Comparison of ENCODE assay signal across 9 cellular contexts in the genomic region with DNA sequence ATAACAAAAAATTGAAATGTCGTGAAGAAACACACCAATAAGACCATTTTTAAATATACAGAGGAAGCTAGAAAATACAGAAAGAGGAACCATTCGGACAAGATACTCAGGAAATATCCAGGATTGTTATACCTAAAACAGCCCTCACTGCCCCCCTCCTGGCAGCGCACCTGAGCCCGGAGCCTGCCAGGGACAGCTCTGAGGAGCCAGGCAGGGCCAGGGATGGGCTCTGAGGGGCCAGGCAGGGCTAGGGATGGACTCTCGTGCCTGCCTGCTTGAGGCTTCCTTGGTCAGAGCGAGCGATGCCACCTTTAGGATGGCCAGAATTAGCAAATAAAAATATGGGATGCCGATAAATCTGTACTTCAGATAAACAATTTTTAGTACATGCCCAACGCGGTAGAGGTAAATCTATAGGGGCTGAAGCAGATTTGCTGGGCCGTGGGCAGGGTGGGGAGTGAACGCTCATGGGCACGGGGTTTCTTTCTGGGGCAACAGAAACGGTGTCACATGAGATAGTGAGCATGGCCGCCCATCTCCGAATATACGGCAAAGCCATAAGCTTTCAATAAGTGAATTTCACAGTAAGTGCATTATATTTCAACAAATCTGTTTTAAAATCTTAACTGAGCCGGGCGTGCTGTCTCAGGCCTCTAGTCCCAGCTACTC. TPM values are rescaled to one million over a fixed set of nuclear protein-coding genes. Genes with fewer than 3 reads are reported as not detected.
A peak's percentile ranks its signal among the peaks of the same experiment; 100 is the strongest.
DNase-seq lines count a peak whose midpoint lies in the region; ATAC-seq, FAIRE-seq and TF ChIP-seq lines count a peak whose summit lies in the region.
"Had no signal": no experiment of that assay in that cellular context is flagged by ENCODE, and none has a peak within 500 bp of the region (broad histone marks: within the 10 kb centered on the region; RNA-seq: fewer than 3 reads in every experiment).

No MANE protein-coding gene starts in this region.

- no peak for FAIRE-seq in keratinocyte (lab: Jason Lieb, UNC)

- H3K36me3 ChIP-seq in keratinocyte (ENCODE audit: control insufficient read depth in 2 of 2, extremely low read depth in 1 of 2, insufficient read depth in 2 of 2, low read length in 2 of 2) = no peaks in the 10 kb centered on the region
- no peaks in the 10 kb centered on the region for H3K36me3 ChIP-seq in thoracic aorta

- dilution Hi-C loops in keratinocyte (cut with MboI; ENCODE audit: extremely low pct_ligation_motif_present, low sequenced_read_pairs) = no loop called here

- peaks cover 21% of the 10 kb centered on the region for H3K4me1 ChIP-seq in keratinocyte (ENCODE audit: control insufficient read depth, extremely low read depth, insufficient read depth, low read length)
- H3K4me1 ChIP-seq in thoracic aorta (ENCODE audit: control insufficient read depth in 1 of 2, low read depth in 2 of 2) = peaks cover 4 to 24% of the 10 kb centered on the region in 2 donors

- intact Hi-C loops in activated CD4-positive, alpha-beta T cell treated with anti-CD3 and anti-CD28 coated beads, Interleukin-2, amount 10 ng/mL, durations not matched to agents 24 days and 14 days (cut with micrococcal nuclease) = loop anchor here (2.0 kb wide), 3 partner anchors 19 to 167 kb away; a partner anchor contains a TSS
- intact Hi-C loops in activated T-helper 2 cell treated with anti-CD3 and anti-CD28 coated beads, Interferon-gamma antibody, Interleukin-2, Interleukin-4, amounts not matched to agents 10 μg/mL and 5 μg/mL and 100 μg/mL, durations not matched to agents 14 hours and 24 hours and 36 hours (cut with micrococcal nuclease) = loop anchor here (1.0 kb wide), 1 partner anchor 18 kb away; a partner anchor contains a TSS

- H3K27me3 ChIP-seq in keratinocyte (ENCODE audit: control insufficient read depth, extremely low read depth, insufficient read depth, low read length) = no peaks in the 10 kb centered on the region
- no peaks in the 10 kb centered on the region for H3K27me3 ChIP-seq in thoracic aorta (replicated peaks; ENCODE audit: insufficient read depth)

- H3K9me1 ChIP-seq in keratinocyte (ENCODE audit: control insufficient read depth, extremely low read depth, insufficient read depth, low read length) = no peaks in the 10 kb centered on the region

- H3K4me3 ChIP-seq in keratinocyte (ENCODE audit: control insufficient read depth in 2 of 3, extremely low read depth in 1 of 3, insufficient read depth in 2 of 3, low read depth in 1 of 3, low read length in 3 of 3) (peak overlapping the region; percentile 58 to 71 (median 71)), thoracic aorta (peak overlapping the region; percentile 94)

- peak overlapping the region; percentile 87 for H3K4me3 Mint-ChIP-seq in activated CD4-positive, alpha-beta T cell treated with anti-CD3 and anti-CD28 coated beads, Interleukin-2, amount 10 ng/mL, durations not matched to agents 24 days and 14 days
- H3K4me3 Mint-ChIP-seq in activated T-helper 2 cell treated with anti-CD3 and anti-CD28 coated beads, Interferon-gamma antibody, Interleukin-2, Interleukin-4, amounts not matched to agents 10 μg/mL and 5 μg/mL and 100 μg/mL, durations not matched to agents 14 hours and 24 hours and 36 hours (ENCODE audit: low read depth) = peak overlapping the region; percentile 75

- H3K4me2 ChIP-seq in keratinocyte (ENCODE audit: control insufficient read depth, extremely low read depth, insufficient read depth, low read depth, low read length) = peak overlapping the region; percentile 68

- no peak for DNase-seq in activated CD4-positive, alpha-beta T cell treated with anti-CD3 and anti-CD28 coated beads, Interleukin-2, amount 10 ng/mL, durations not matched to agents 24 days and 14 days
- no peak for DNase-seq in activated CD4-positive, alpha-beta T cell treated with anti-CD3 and anti-CD28 coated beads for 4 hours
- no peak for DNase-seq in activated T-helper 2 cell treated with anti-CD3 and anti-CD28 coated beads, Interferon-gamma antibody, Interleukin-2, Interleukin-4, amounts not matched to agents 10 μg/mL and 5 μg/mL and 100 μg/mL, durations not matched to agents 14 hours and 24 hours and 36 hours (ENCODE audit: low spot score)
- no peak for DNase-seq in keratinocyte (ENCODE audit: low read depth, low spot score)
- no peak for DNase-seq in thoracic aorta (ENCODE audit: low spot score)
- DNase-seq in NCI-H187 treated with DMSO at 0.1 percent for 48 hours (lab: John Stamatoyannopoulos, UW) = no peak
- DNase-seq in KG1 (lab: John Stamatoyannopoulos, UW) = no peak

- H3K27ac ChIP-seq in keratinocyte (ENCODE audit: control insufficient read depth, insufficient read depth, low read length) (no peak overlapping the region), thoracic aorta (peak overlapping the region in 1 of 2 donors; percentile 86)

- TF ChIP-seq CTCF in keratinocyte (optimal IDR thresholded peaks at IDR 0.05 in 1 of 3, IDR thresholded peaks at IDR 0.05 in 1 of 3, conservative IDR thresholded peaks at IDR 0.05 in 1 of 3; ENCODE audit: extremely low read depth in 1 of 3, insufficient read depth in 2 of 3, low read length in 3 of 3) (no peak), thoracic aorta (IDR thresholded peaks at IDR 0.05) (no peak)

- no peaks in the 10 kb centered on the region for H4K20me1 ChIP-seq in keratinocyte (ENCODE audit: control insufficient read depth, extremely low read depth, insufficient read depth, low read length)

- H3K9ac ChIP-seq in keratinocyte (ENCODE audit: control insufficient read depth, extremely low read depth, insufficient read depth, low read length) = peak overlapping the region; percentile 85

- H3K36me3 Mint-ChIP-seq in activated CD4-positive, alpha-beta T cell treated with anti-CD3 and anti-CD28 coated beads, Interleukin-2, amount 10 ng/mL, durations not matched to agents 24 days and 14 days (ENCODE audit: low read depth) = peaks cover 8% of the 10 kb centered on the region
- peaks cover 13% of the 10 kb centered on the region for H3K36me3 Mint-ChIP-seq in activated T-helper 2 cell treated with anti-CD3 and anti-CD28 coated beads, Interferon-gamma antibody, Interleukin-2, Interleukin-4, amounts not matched to agents 10 μg/mL and 5 μg/mL and 100 μg/mL, durations not matched to agents 14 hours and 24 hours and 36 hours (ENCODE audit: low read depth)

- H3K9me3 Mint-ChIP-seq in activated CD4-positive, alpha-beta T cell treated with anti-CD3 and anti-CD28 coated beads, Interleukin-2, amount 10 ng/mL, durations not matched to agents 24 days and 14 days = no peaks in the 10 kb centered on the region
- no peaks in the 10 kb centered on the region for H3K9me3 Mint-ChIP-seq in activated T-helper 2 cell treated with anti-CD3 and anti-CD28 coated beads, Interferon-gamma antibody, Interleukin-2, Interleukin-4, amounts not matched to agents 10 μg/mL and 5 μg/mL and 100 μg/mL, durations not matched to agents 14 hours and 24 hours and 36 hours

- H3K9me3 ChIP-seq in keratinocyte (ENCODE audit: control insufficient read depth, low read depth, low read length) (no peaks in the 10 kb centered on the region), thoracic aorta (no peaks in the 10 kb centered on the region)

- H3K4me1 Mint-ChIP-seq in activated CD4-positive, alpha-beta T cell treated with anti-CD3 and anti-CD28 coated beads, Interleukin-2, amount 10 ng/mL, durations not matched to agents 24 days and 14 days = peaks cover 38% of the 10 kb centered on the region
- peaks cover 36% of the 10 kb centered on the region for H3K4me1 Mint-ChIP-seq in activated T-helper 2 cell treated with anti-CD3 and anti-CD28 coated beads, Interferon-gamma antibody, Interleukin-2, Interleukin-4, amounts not matched to agents 10 μg/mL and 5 μg/mL and 100 μg/mL, durations not matched to agents 14 hours and 24 hours and 36 hours (ENCODE audit: low read depth)

- H3K27me3 Mint-ChIP-seq in activated CD4-positive, alpha-beta T cell treated with anti-CD3 and anti-CD28 coated beads, Interleukin-2, amount 10 ng/mL, durations not matched to agents 24 days and 14 days = no peaks in the 10 kb centered on the region
- H3K27me3 Mint-ChIP-seq in activated T-helper 2 cell treated with anti-CD3 and anti-CD28 coated beads, Interferon-gamma antibody, Interleukin-2, Interleukin-4, amounts not matched to agents 10 μg/mL and 5 μg/mL and 100 μg/mL, durations not matched to agents 14 hours and 24 hours and 36 hours (ENCODE audit: low read depth) = no peaks in the 10 kb centered on the region

- no peak overlapping the region for H2AFZ ChIP-seq in keratinocyte (ENCODE audit: control insufficient read depth, low read length)

- no peaks in the 10 kb centered on the region for H3K79me2 ChIP-seq in keratinocyte (ENCODE audit: control insufficient read depth, insufficient read depth, low read length)

- peak overlapping the region; percentile 73 for H3K27ac Mint-ChIP-seq in activated CD4-positive, alpha-beta T cell treated with anti-CD3 and anti-CD28 coated beads, Interleukin-2, amount 10 ng/mL, durations not matched to agents 24 days and 14 days
- peak overlapping the region; percentile 59 for H3K27ac Mint-ChIP-seq in activated T-helper 2 cell treated with anti-CD3 and anti-CD28 coated beads, Interferon-gamma antibody, Interleukin-2, Interleukin-4, amounts not matched to agents 10 μg/mL and 5 μg/mL and 100 μg/mL, durations not matched to agents 14 hours and 24 hours and 36 hours

- ATAC-seq in thoracic aorta (ENCODE audit: insufficient number of reproducible peaks, low FRiP score, low read depth) = no peak
- no peak for ATAC-seq in HG02870 (IDR thresholded peaks at IDR 0.05; ENCODE audit: unreplicated experiment)

RNA-seq across cellular contexts. Expression of a gene that starts 18.2 kb away (rescaled TPM):
- 137 and 146 TPM in 2 replicates for total RNA-seq in activated CD4-positive, alpha-beta T cell treated with anti-CD3 and anti-CD28 coated beads, Interleukin-2, amount 10 ng/mL, durations not matched to agents 24 days and 14 days
- total RNA-seq in activated T-helper 2 cell treated with anti-CD3 and anti-CD28 coated beads, Interferon-gamma antibody, Interleukin-2, Interleukin-4, amounts not matched to agents 10 μg/mL and 5 μg/mL and 100 μg/mL, durations not matched to agents 14 hours and 24 hours and 36 hours = 139 and 151 TPM in 2 replicates
- polyA plus RNA-seq in keratinocyte = 61.8 to 173 TPM (median 86.0 TPM) in 3 replicates
- polyA plus RNA-seq in keratinocyte (2011; ENCODE audit: low read depth) = 33.8 TPM
- polyA plus RNA-seq in keratinocyte (2011; cell fraction: cytosol; rRNA removed) = 123 and 135 TPM in 2 replicates
- polyA plus RNA-seq in keratinocyte (2011; cell fraction: nucleus; rRNA removed) = 286 and 337 TPM in 2 replicates
- polyA plus RNA-seq in keratinocyte (2012; ENCODE audit: low replicate concordance) = 88.4 and 107 TPM in 2 replicates
- polyA minus RNA-seq in keratinocyte = 75.4 to 226 TPM (median 76.3 TPM) in 3 replicates
- polyA minus RNA-seq in keratinocyte (2011; cell fraction: cytosol; rRNA and poly(A)+ RNA removed) = 74.2 TPM
- polyA minus RNA-seq in keratinocyte (2011; cell fraction: nucleus; rRNA and poly(A)+ RNA removed) = 57.8 and 84.6 TPM in 2 replicates
- total RNA-seq in thoracic aorta = 10 to 100 TPM; 69.5 to 71.9 TPM

RNA-seq across cellular contexts. Expression of a gene that starts 25.7 kb away (rescaled TPM):
- 413 and 415 TPM in 2 replicates for total RNA-seq in activated CD4-positive, alpha-beta T cell treated with anti-CD3 and anti-CD28 coated beads, Interleukin-2, amount 10 ng/mL, durations not matched to agents 24 days and 14 days
- 345 and 351 TPM in 2 replicates for total RNA-seq in activated T-helper 2 cell treated with anti-CD3 and anti-CD28 coated beads, Interferon-gamma antibody, Interleukin-2, Interleukin-4, amounts not matched to agents 10 μg/mL and 5 μg/mL and 100 μg/mL, durations not matched to agents 14 hours and 24 hours and 36 hours
- polyA plus RNA-seq in keratinocyte = 0.05 TPM in 1 of 3 replicates, not detected in the others
- not detected for polyA plus RNA-seq in keratinocyte (2011; ENCODE audit: low read depth)
- not detected in 2 replicates for polyA plus RNA-seq in keratinocyte (2011; cell fraction: cytosol; rRNA removed)
- polyA plus RNA-seq in keratinocyte (2011; cell fraction: nucleus; rRNA removed) = not detected in 2 replicates
- polyA plus RNA-seq in keratinocyte (2012; ENCODE audit: low replicate concordance) = not detected in 2 replicates
- not detected in 3 replicates for polyA minus RNA-seq in keratinocyte
- not detected for polyA minus RNA-seq in keratinocyte (2011; cell fraction: cytosol; rRNA and poly(A)+ RNA removed)
- polyA minus RNA-seq in keratinocyte (2011; cell fraction: nucleus; rRNA and poly(A)+ RNA removed) = not detected in 2 replicates
- 1 to 10 TPM; 3.0 to 3.5 TPM for total RNA-seq in thoracic aorta
- total RNA-seq: HT1080 had no signal

RNA-seq across cellular contexts. Expression of a gene that starts 41.9 kb away (rescaled TPM):
- total RNA-seq in activated CD4-positive, alpha-beta T cell treated with anti-CD3 and anti-CD28 coated beads, Interleukin-2, amount 10 ng/mL, durations not matched to agents 24 days and 14 days = 4.3 and 4.6 TPM in 2 replicates
- 2.7 and 3.7 TPM in 2 replicates for total RNA-seq in activated T-helper 2 cell treated with anti-CD3 and anti-CD28 coated beads, Interferon-gamma antibody, Interleukin-2, Interleukin-4, amounts not matched to agents 10 μg/mL and 5 μg/mL and 100 μg/mL, durations not matched to agents 14 hours and 24 hours and 36 hours
- 1.7 to 2.2 TPM (median 2.0 TPM) in 3 replicates for polyA plus RNA-seq in keratinocyte
- not detected for polyA plus RNA-seq in keratinocyte (2011; ENCODE audit: low read depth)
- 0.85 and 2.5 TPM in 2 replicates for polyA plus RNA-seq in keratinocyte (2011; cell fraction: cytosol; rRNA removed)
- 1.5 and 2.5 TPM in 2 replicates for polyA plus RNA-seq in keratinocyte (2011; cell fraction: nucleus; rRNA removed)
- 0.78 and 3.3 TPM in 2 replicates for polyA plus RNA-seq in keratinocyte (2012; ENCODE audit: low replicate concordance)
- polyA minus RNA-seq in keratinocyte = 2.5 to 4.9 TPM (median 3.7 TPM) in 3 replicates
- polyA minus RNA-seq in keratinocyte (2011; cell fraction: cytosol; rRNA and poly(A)+ RNA removed) = 9.6 TPM
- polyA minus RNA-seq in keratinocyte (2011; cell fraction: nucleus; rRNA and poly(A)+ RNA removed) = 1.6 and 2.8 TPM in 2 replicates
- total RNA-seq in thoracic aorta = 10 to 100 TPM; 16.7 to 32.2 TPM

Comparison
In these comparisons a context has a peak if more than half of its experiments do, and no peak if none do; other contexts are left out.
1. RNA of a gene that starts 25.7 kb away (total RNA-seq): 413 to 415 TPM in activated CD4-positive, alpha-beta T cell treated with anti-CD3 and anti-CD28 coated beads, Interleukin-2, amount 10 ng/mL, durations not matched to agents 24 days and 14 days and 345 to 351 TPM in activated T-helper 2 cell treated with anti-CD3 and anti-CD28 coated beads, Interferon-gamma antibody, Interleukin-2, Interleukin-4, amounts not matched to agents 10 μg/mL and 5 μg/mL and 100 μg/mL, durations not matched to agents 14 hours and 24 hours and 36 hours; 3.0 to 3.5 TPM in thoracic aorta; every median in the first group is over 10 times any median in the second.